8 cellular contexts compared by ENCODE assay signal in the genomic region with DNA sequence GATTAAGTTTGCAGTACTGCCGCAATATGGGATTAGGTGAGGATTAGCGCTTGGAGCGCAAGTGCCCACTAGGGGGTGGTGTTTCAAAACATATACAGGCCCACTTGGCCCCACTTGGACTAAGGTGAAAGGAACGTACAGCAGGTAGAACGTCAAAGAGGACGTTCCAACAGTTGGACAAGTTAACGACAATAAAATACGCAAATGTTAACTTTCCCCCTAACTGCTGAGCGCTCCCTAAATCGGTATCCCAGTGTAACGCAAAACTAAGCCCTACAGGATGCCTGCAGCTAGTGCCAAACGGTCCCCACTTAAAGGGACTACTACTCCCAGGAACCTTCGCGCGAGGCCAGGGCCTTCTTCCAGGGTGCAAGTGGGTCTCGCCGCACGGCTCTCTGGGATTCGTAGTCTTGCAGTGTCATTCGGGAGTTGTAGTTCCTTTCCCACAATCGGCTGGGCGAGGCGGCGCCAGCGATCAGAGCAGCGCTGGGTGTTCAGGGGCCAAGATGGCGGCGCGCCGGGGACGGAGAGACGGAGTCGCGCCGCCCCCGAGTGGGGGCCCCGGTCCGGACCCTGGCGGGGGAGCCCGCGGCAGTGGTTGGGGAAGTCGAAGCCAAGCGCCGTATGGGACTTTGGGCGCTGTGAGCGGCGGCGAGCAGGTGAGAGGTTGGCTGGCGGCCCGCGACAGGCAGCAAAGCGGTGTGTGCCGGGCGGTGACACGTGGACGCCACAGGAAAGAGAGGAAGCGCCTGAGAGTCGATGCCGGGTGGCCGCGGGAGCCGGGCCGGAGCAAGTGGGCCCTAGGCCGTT. TPM values are rescaled to one million over a fixed set of nuclear protein-coding genes. Genes with fewer than 3 reads are reported as not detected.
DNase-seq lines count a peak whose midpoint lies in the region; ATAC-seq, FAIRE-seq and TF ChIP-seq lines count a peak whose summit lies in the region.

A gene with protein sequence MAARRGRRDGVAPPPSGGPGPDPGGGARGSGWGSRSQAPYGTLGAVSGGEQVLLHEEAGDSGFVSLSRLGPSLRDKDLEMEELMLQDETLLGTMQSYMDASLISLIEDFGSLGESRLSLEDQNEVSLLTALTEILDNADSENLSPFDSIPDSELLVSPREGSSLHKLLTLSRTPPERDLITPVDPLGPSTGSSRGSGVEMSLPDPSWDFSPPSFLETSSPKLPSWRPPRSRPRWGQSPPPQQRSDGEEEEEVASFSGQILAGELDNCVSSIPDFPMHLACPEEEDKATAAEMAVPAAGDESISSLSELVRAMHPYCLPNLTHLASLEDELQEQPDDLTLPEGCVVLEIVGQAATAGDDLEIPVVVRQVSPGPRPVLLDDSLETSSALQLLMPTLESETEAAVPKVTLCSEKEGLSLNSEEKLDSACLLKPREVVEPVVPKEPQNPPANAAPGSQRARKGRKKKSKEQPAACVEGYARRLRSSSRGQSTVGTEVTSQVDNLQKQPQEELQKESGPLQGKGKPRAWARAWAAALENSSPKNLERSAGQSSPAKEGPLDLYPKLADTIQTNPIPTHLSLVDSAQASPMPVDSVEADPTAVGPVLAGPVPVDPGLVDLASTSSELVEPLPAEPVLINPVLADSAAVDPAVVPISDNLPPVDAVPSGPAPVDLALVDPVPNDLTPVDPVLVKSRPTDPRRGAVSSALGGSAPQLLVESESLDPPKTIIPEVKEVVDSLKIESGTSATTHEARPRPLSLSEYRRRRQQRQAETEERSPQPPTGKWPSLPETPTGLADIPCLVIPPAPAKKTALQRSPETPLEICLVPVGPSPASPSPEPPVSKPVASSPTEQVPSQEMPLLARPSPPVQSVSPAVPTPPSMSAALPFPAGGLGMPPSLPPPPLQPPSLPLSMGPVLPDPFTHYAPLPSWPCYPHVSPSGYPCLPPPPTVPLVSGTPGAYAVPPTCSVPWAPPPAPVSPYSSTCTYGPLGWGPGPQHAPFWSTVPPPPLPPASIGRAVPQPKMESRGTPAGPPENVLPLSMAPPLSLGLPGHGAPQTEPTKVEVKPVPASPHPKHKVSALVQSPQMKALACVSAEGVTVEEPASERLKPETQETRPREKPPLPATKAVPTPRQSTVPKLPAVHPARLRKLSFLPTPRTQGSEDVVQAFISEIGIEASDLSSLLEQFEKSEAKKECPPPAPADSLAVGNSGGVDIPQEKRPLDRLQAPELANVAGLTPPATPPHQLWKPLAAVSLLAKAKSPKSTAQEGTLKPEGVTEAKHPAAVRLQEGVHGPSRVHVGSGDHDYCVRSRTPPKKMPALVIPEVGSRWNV (N-terminal part only) (plus strand): TSS at position 478 of the 810 bp plus-strand sequence. CDS start 29 bp downstream, at position 507.

- H3K9me3 Mint-ChIP-seq in CD4-positive, alpha-beta memory T cell = peaks cover 0 to 2% (median 0%) of the 10 kb centered on the region in 8 donors

- H3K79me2 ChIP-seq in HepG2 (ENCODE audit: insufficient read depth, low read length) = peaks cover 48% of the 10 kb centered on the region

- TF ChIP-seq RAD21 in HepG2 (CRISPR knock-in tag; IDR thresholded peaks at IDR 0.05) = peak; percentile 67

- POLR2A ChIA-PET in CD4-positive, alpha-beta memory T cell (lab: Charles Lee; ENCODE audit: partially characterized antibody) = interaction anchor here (0.8 to 3.2 kb wide), 9 partner anchors 11 to 314 kb away, joined by 3 to 24 read pairs (median 6); partner anchors contain the start of genes LDB1, NOLC1 and OGA
- POLR2A ChIA-PET in HepG2 (lab: Yijun Ruan, JAX) = interaction anchor here (0.6 to 1.0 kb wide), 3 partner anchors 18 to 75 kb away, joined by 3 to 4 read pairs (median 3); no protein-coding TSS in a partner anchor

- TF ChIP-seq CTCF in HepG2 (CRISPR knock-in tag; IDR thresholded peaks at IDR 0.05) = peak; percentile 93

- H3K27me3 Mint-ChIP-seq in CD4-positive, alpha-beta memory T cell = no peaks in the 10 kb centered on the region

- peak within 1 kb of the TSS; percentile 55 to 61 for H3K4me3 ChIP-seq in CD4-positive, alpha-beta memory T cell (ENCODE audit: low read length in 2 of 2)
- peak within 1 kb of the TSS; percentile 82 to 96 (median 92) for H3K4me3 ChIP-seq in HepG2 (replicated peaks in 1 of 3; ENCODE audit: insufficient read depth in 1 of 3, low read depth in 2 of 3, low read length in 3 of 3)

- intact Hi-C loops in CD4-positive, alpha-beta memory T cell (cut with micrococcal nuclease) = loop anchor here (1.0 to 5.0 kb wide), 12 partner anchors 12 to 510 kb away; partner anchors contain the start of genes ACTR1A, ARMH3, ELOVL3 and GBF1
- intact Hi-C loops in HepG2 (cut with micrococcal nuclease; ENCODE audit: unreplicated experiment) = loop anchor here (1.0 kb wide), 1 partner anchor 20 kb away; the partner anchor contains the start of gene NOLC1

- ATAC-seq in GM19397 (IDR thresholded peaks at IDR 0.05; ENCODE audit: unreplicated experiment) = peak; percentile 89
- peak; percentile 88 for ATAC-seq in HG03571 (IDR thresholded peaks at IDR 0.05; ENCODE audit: unreplicated experiment)
- ATAC-seq in HepG2 = peak; percentile 93

- H3K4me3 Mint-ChIP-seq in CD4-positive, alpha-beta memory T cell = peak within 1 kb of the TSS; percentile 92 to 99 (median 96)

- BruUV-seq in HepG2 (replicated peaks; lab: Mats Ljungman, UMichigan) = TSS peak; percentile 84

- peak within 1 kb of the TSS; percentile 93 for H3K9ac ChIP-seq in HepG2 (ENCODE audit: insufficient read depth, low read depth, low read length)

- CTCF ChIA-PET in CD4-positive, alpha-beta memory T cell (lab: Charles Lee; ENCODE audit: partially characterized antibody) = interaction anchor here (0.6 to 2.1 kb wide), 14 partner anchors 9 to 581 kb away, joined by 3 to 17 read pairs (median 6); partner anchors contain the start of genes CUEDC2, ELOVL3 and NOLC1
- CTCF ChIA-PET in HepG2 (lab: Yijun Ruan, JAX; ENCODE audit: low intra/inter-chr PET ratio, low total read pairs) = interaction anchor here (0.9 kb wide), 1 partner anchor 12 kb away, joined by 3 read pairs; no protein-coding TSS in a partner anchor

- in situ Hi-C loops in HepG2 (cut with HindIII; ENCODE audit: extremely low pct_ligation_motif_present, low pct_unique_long_range_greater_than_20kb) = no loop called here

- TF ChIP-seq POLR2A in HepG2 (IDR thresholded peaks at IDR 0.05; ENCODE audit: insufficient read depth in 1 of 2, low read depth in 2 of 2, low read length in 2 of 2) = peak; percentile 79 to 82

- peak within 1 kb of the TSS; percentile 100 for H2AFZ ChIP-seq in HepG2 (ENCODE audit: low read length)

- H3K4me2 ChIP-seq in HepG2 (ENCODE audit: low read depth, low read length) = peak within 1 kb of the TSS; percentile 91

- peaks cover 0 to 24% of the 10 kb centered on the region in 2 donors for H3K36me3 Mint-ChIP-seq in CD4-positive, alpha-beta memory T cell

- H4K20me1 ChIP-seq in HepG2 (ENCODE audit: insufficient read depth, low read length) = peaks cover 38% of the 10 kb centered on the region

- H3K4me1 Mint-ChIP-seq in CD4-positive, alpha-beta memory T cell = peaks cover 27 to 50% (median 38%) of the 10 kb centered on the region in 4 donors

- peaks cover 1% of the 10 kb centered on the region for H3K36me3 ChIP-seq in CD4-positive, alpha-beta memory T cell (ENCODE audit: insufficient read depth, low read length)
- H3K36me3 ChIP-seq in HepG2 (replicated peaks in 1 of 2; ENCODE audit: control insufficient read depth in 1 of 2, insufficient read depth in 2 of 2, low read length in 2 of 2) = peaks cover 2 to 12% of the 10 kb centered on the region in 2 experiments; a peak in 4 of 5 replicates

- H3K27me3 ChIP-seq in CD4-positive, alpha-beta memory T cell (ENCODE audit: insufficient read depth, low read length) = no peaks in the 10 kb centered on the region
- peaks cover 0 to 4% of the 10 kb centered on the region in 2 experiments; a peak in 1 of 5 replicates for H3K27me3 ChIP-seq in HepG2 (ENCODE audit: control insufficient read depth in 1 of 2, insufficient read depth in 2 of 2, low read length in 2 of 2)

- H3K9me3 ChIP-seq in CD4-positive, alpha-beta memory T cell (ENCODE audit: control insufficient read depth in 1 of 2, low read length in 2 of 2) = no peaks in the 10 kb centered on the region
- no peaks in the 10 kb centered on the region for H3K9me3 ChIP-seq in HepG2 (ENCODE audit: low read length)

- 1% methylated on average over 16 of the region's 64 CpGs for WGBS in HepG2 (ENCODE audit: low lambda C conversion rate)

- DNase-seq in CD4-positive, alpha-beta memory T cell = peak; percentile 97 to 99 (median 97)
- DNase-seq in NCI-H774 (lab: John Stamatoyannopoulos, UW) = peak; percentile 89
- peak; percentile 96 to 98 for DNase-seq in activated CD4-positive, alpha-beta T cell treated with anti-CD3 and anti-CD28 coated beads, Interleukin-2, amount 50 U/mL, for 4 hours
- DNase-seq in dermis blood vessel endothelial cell = peak; percentile 100
- DNase-seq in HepG2 (ENCODE audit: low spot score) = peak; percentile 98
- peak; percentile 95 for DNase-seq in stimulated activated CD4-positive, alpha-beta T cell treated with anti-CD3 and anti-CD28 coated beads, Interleukin-4, amount 100 ng/mL, for 1 hour

- TF ChIP-seq EP300 in HepG2 (IDR thresholded peaks at IDR 0.05; ENCODE audit: low read depth in 2 of 2, low read length in 2 of 2) (0 out of 4 replicates have a peak, but pooled peaks of 1 of the 2 experiments have one; percentile 11), HepG2 (CRISPR knock-in tag; IDR thresholded peaks at IDR 0.05; ENCODE audit: borderline replicate concordance) (peak; percentile 9; the same call in 1 of the 2 replicates)

- peak; percentile 82 for FAIRE-seq in HepG2 (lab: Jason Lieb, UNC)

- H3K27ac Mint-ChIP-seq in CD4-positive, alpha-beta memory T cell = peak within 1 kb of the TSS; percentile 93 to 99 (median 96)

- H3K27ac ChIP-seq in CD4-positive, alpha-beta memory T cell (ENCODE audit: low read depth, low read length) = peak within 1 kb of the TSS; percentile 88
- H3K27ac ChIP-seq in HepG2 (ENCODE audit: extremely low read length, insufficient read depth, low read length) = peak within 1 kb of the TSS; percentile 88

- peaks cover 38% of the 10 kb centered on the region for H3K4me1 ChIP-seq in CD4-positive, alpha-beta memory T cell (ENCODE audit: insufficient read depth, low read length)
- H3K4me1 ChIP-seq in HepG2 (ENCODE audit: insufficient read depth, low read length) = peaks cover 41% of the 10 kb centered on the region

RNA-seq across cellular contexts. Expression of the gene that starts here (rescaled TPM):
- 10 to 100 TPM; 38.9 to 39.8 TPM for total RNA-seq in CD4-positive, alpha-beta memory T cell
- polyA plus RNA-seq in CD4-positive, alpha-beta memory T cell = 10 to 100 TPM in 1 of 2 donors, 1 to 10 TPM in 1; 6.4 to 20.3 TPM
- 14.5 and 15.3 TPM in 2 replicates for total RNA-seq in dermis blood vessel endothelial cell
- total RNA-seq in HepG2 (2016; rRNA removed; fragmentation: Illumina TruSeq; extraction: Trizol) = 19.0 and 24.2 TPM in 2 replicates
- total RNA-seq in HepG2 (2016; cell fraction: cytosol; rRNA removed; fragmentation: Illumina TruSeq; extraction: Trizol; ENCODE audit: low read depth) = 7.2 and 10.9 TPM in 2 replicates
- 16.2 and 25.6 TPM in 2 replicates for total RNA-seq in HepG2 (2016; cell fraction: insoluble cytoplasmic fraction; rRNA removed; fragmentation: Illumina TruSeq; extraction: Trizol)
- 10.3 and 12.7 TPM in 2 replicates for total RNA-seq in HepG2 (2016; cell fraction: membrane; rRNA removed; fragmentation: Illumina TruSeq; extraction: Trizol)
- 31.9 and 36.2 TPM in 2 replicates for total RNA-seq in HepG2 (2016; cell fraction: nucleus; rRNA removed; fragmentation: Illumina TruSeq; extraction: Trizol)
- polyA plus RNA-seq in HepG2 (2011; rRNA removed) = 18.7 and 21.3 TPM in 2 replicates
- polyA plus RNA-seq in HepG2 (2011; cell fraction: cytosol; rRNA removed) = 7.1 and 7.2 TPM in 2 replicates
- polyA plus RNA-seq in HepG2 (2011; cell fraction: nucleus; rRNA removed) = 57.6 and 66.0 TPM in 2 replicates
- polyA plus RNA-seq in HepG2 (2012) = 21.1 and 29.8 TPM in 2 replicates
- polyA plus RNA-seq in HepG2 (2016; cell fraction: cytosol; fragmentation: Illumina TruSeq; extraction: Trizol; ENCODE audit: low read depth) = 2.5 and 2.9 TPM in 2 replicates
- polyA plus RNA-seq in HepG2 (2016; cell fraction: insoluble cytoplasmic fraction; fragmentation: Illumina TruSeq; extraction: Trizol; ENCODE audit: low read depth) = 21.7 and 29.6 TPM in 2 replicates
- polyA plus RNA-seq in HepG2 (2016; cell fraction: membrane; fragmentation: Illumina TruSeq; extraction: Trizol; ENCODE audit: low read depth) = 4.7 and 6.5 TPM in 2 replicates
- polyA plus RNA-seq in HepG2 (2016; cell fraction: nucleus; fragmentation: Illumina TruSeq; extraction: Trizol; ENCODE audit: insufficient read depth, low read depth) = 102 and 107 TPM in 2 replicates
- 68.7 and 95.3 TPM in 2 replicates for polyA minus RNA-seq in HepG2 (2011; rRNA and poly(A)+ RNA removed; ENCODE audit: low replicate concordance)
- 12.3 and 14.3 TPM in 2 replicates for polyA minus RNA-seq in HepG2 (2011; cell fraction: cytosol; rRNA and poly(A)+ RNA removed)
- 42.9 and 47.7 TPM in 2 replicates for polyA minus RNA-seq in HepG2 (2011; cell fraction: nucleus; rRNA and poly(A)+ RNA removed)

Comparison
In these comparisons a context has a peak if more than half of its experiments do, and no peak if none do; other contexts are left out.
1. Peak in every context shown above with its lines: DNase-seq, ATAC-seq, H3K4me3 ChIP-seq and H3K27ac ChIP-seq.